ENCODE assay signal across 8 cellular contexts in the genomic region with DNA sequence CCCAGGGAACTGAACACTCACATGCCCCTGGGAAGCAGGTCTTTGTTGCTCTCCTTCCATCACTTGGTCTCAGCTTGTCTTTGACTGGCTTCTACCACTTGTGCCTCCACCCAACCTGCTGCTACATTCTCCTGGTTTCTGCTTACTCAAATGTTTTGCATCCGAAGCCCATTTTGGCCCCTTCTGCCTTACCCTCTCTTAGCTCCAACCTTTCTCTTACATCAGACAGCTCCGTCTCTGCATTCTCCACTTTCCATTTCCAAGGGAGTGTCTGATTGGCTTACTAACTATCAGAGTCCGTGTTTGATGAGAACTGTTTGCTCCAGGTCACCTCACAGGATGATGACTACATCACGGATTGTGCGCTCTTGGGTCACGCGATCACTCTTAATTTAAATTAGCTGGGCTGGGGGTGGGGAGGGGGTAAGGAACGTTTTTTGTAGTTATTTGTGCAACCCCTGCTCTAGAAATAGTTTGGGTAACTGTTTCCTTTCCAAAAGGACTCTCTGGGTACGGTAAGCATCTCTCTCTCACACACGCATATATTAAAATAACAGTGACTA. TPM values are rescaled to one million over a fixed set of nuclear protein-coding genes. Genes with fewer than 3 reads are reported as not detected.
A peak's percentile ranks its signal among the peaks of the same experiment; 100 is the strongest.
DNase-seq lines count a peak whose midpoint lies in the region; ATAC-seq, FAIRE-seq and TF ChIP-seq lines count a peak whose summit lies in the region.

No MANE protein-coding gene starts in this region.

- peak overlapping the region; percentile 89 for H3K4me3 Mint-ChIP-seq in activated naive CD8-positive, alpha-beta T cell

- H3K4me2 ChIP-seq in PC-3 (ENCODE audit: low read length): peak overlapping the region; percentile 90

- H3K27me3 ChIP-seq in PC-3 (ENCODE audit: low read length) (no peaks in the 10 kb centered on the region), iPS-20b (ENCODE audit: insufficient read depth, low read length) (no peaks in the 10 kb centered on the region)

- ATAC-seq in PC-3: no peak

- POLR2A ChIA-PET in PC-3 (lab: Charles Lee; ENCODE audit: unreplicated experiment): no interaction called here

- no peaks in the 10 kb centered on the region for H3K36me3 Mint-ChIP-seq in activated naive CD8-positive, alpha-beta T cell

- H3K79me2 ChIP-seq in PC-3 (ENCODE audit: low read length): peaks cover 38% of the 10 kb centered on the region

- no TSS peak for BruUV-seq in PC-3 (replicated peaks; lab: Mats Ljungman, UMichigan)

- no peak for FAIRE-seq in D721Med (lab: Jason Lieb, UNC)

- H3K36me3 ChIP-seq in PC-3 (ENCODE audit: low read depth, low read length) (no peaks in the 10 kb centered on the region), iPS-20b (ENCODE audit: insufficient read depth, low read depth, low read length) (no peaks in the 10 kb centered on the region)

- H3K9ac ChIP-seq in PC-3 (ENCODE audit: low read length) (peak overlapping the region; percentile 67; the same call in 1 of the 2 replicates), iPS-20b (ENCODE audit: low read depth, low read length) (peak overlapping the region; percentile 77)

- TF ChIP-seq CTCF in PC-3 (conservative IDR thresholded peaks at IDR 0.05; ENCODE audit: low read depth, low read length) (no peak), D721Med (IDR thresholded peaks at IDR 0.05; ENCODE audit: insufficient read depth, missing control alignments) (no peak)

- peaks cover 18% of the 10 kb centered on the region for H3K4me1 Mint-ChIP-seq in activated naive CD8-positive, alpha-beta T cell (ENCODE audit: low read depth)

- H2AFZ ChIP-seq in PC-3 (ENCODE audit: low read length): peak overlapping the region; percentile 95

- intact Hi-C loops in PC-3 (cut with micrococcal nuclease): no loop called here
- intact Hi-C loops in posterior cingulate gyrus (cut with DNase I): no loop called here

- H3K4me3 ChIP-seq in PC-3 (ENCODE audit: low read length) (peak overlapping the region; percentile 91), iPS-20b (ENCODE audit: low read length) (peak overlapping the region; percentile 88)

- H3K27me3 Mint-ChIP-seq in activated naive CD8-positive, alpha-beta T cell: no peaks in the 10 kb centered on the region

- no peaks in the 10 kb centered on the region for H3F3A ChIP-seq in PC-3 (ENCODE audit: low read length, unreplicated experiment)

- no peak overlapping the region for H3K27ac ChIP-seq in PC-3 (ENCODE audit: low read length)
- peak overlapping the region; percentile 22 for H3K27ac ChIP-seq in iPS-20b (ENCODE audit: low read length)

- H3K4me1 ChIP-seq in PC-3 (ENCODE audit: insufficient read depth, low read length): peaks cover 9% of the 10 kb centered on the region
- peaks cover 20% of the 10 kb centered on the region; the same call in 1 of the 2 replicates for H3K4me1 ChIP-seq in iPS-20b (ENCODE audit: insufficient read depth, low read length)

- H3K9me2 ChIP-seq in PC-3 (replicated peaks; ENCODE audit: low read length): no peaks in the 10 kb centered on the region

- H3K27ac Mint-ChIP-seq in activated naive CD8-positive, alpha-beta T cell: peak overlapping the region; percentile 97

- no peaks in the 10 kb centered on the region for H3K9me3 Mint-ChIP-seq in activated naive CD8-positive, alpha-beta T cell (ENCODE audit: low read depth)

- CTCF ChIA-PET in PC-3 (lab: Charles Lee): no interaction called here

- DNase-seq in GF-D8 (lab: John Stamatoyannopoulos, UW) (peak; percentile 16), HT-29 (ENCODE audit: low spot score) (peak; percentile 54), PC-3 (no peak), D721Med (ENCODE audit: insufficient read length, low spot score) (no peak), posterior cingulate gyrus (no peak)
- DNase-seq in stimulated activated CD4-positive, alpha-beta T cell treated with anti-CD3 and anti-CD28 coated beads, Interleukin-15, amount 100 ng/mL, for 24 hours: peak; percentile 70

- H3K9me3 ChIP-seq in PC-3 (ENCODE audit: low read length): no peaks in the 10 kb centered on the region
- no peaks in the 10 kb centered on the region for H3K9me3 ChIP-seq in iPS-20b (ENCODE audit: insufficient read depth, low read depth, low read length)

- H4K20me1 ChIP-seq in PC-3 (ENCODE audit: low read length): no peaks in the 10 kb centered on the region

RNA-seq across cellular contexts. Expression of a gene that starts 0.8 kb away (rescaled TPM):
- total RNA-seq in HT-29 (2014; rRNA removed; shearing (Covaris generic)): 25.0 and 25.4 TPM in 2 replicates
- 35.8 and 37.6 TPM in 2 replicates for total RNA-seq in PC-3 (2014; rRNA removed)

RNA-seq across cellular contexts. Expression of a gene that starts 39.6 kb away (rescaled TPM):
- 22.1 and 24.7 TPM in 2 replicates for total RNA-seq in HT-29 (2014; rRNA removed; shearing (Covaris generic))
- total RNA-seq in PC-3 (2014; rRNA removed): 27.4 and 37.4 TPM in 2 replicates

Comparison
In these comparisons a context has a peak if more than half of its experiments do, and no peak if none do; other contexts are left out.
1. DNase-seq: peak in GF-D8 (single experiment), HT-29 (single experiment) and stimulated activated CD4-positive, alpha-beta T cell treated with anti-CD3 and anti-CD28 coated beads, Interleukin-15, amount 100 ng/mL, for 24 hours (single experiment); none in PC-3 (single experiment), D721Med (single experiment) and posterior cingulate gyrus (0 of 10).